ENCODE assay signal across 23 cellular contexts in genomic region chr2:152084076-152084475, GRCh38. TPM values are rescaled to one million over a fixed set of nuclear protein-coding genes. Genes with fewer than 3 reads are reported as not detected.
"Had no signal": no experiment of that assay in that cellular context is flagged by ENCODE, and none has a peak within 500 bp of the region (broad histone marks: within the 10 kb centered on the region; RNA-seq: fewer than 3 reads in every experiment).

No MANE protein-coding gene starts in this region.

- H3K36me3 ChIP-seq: breast epithelium, SJSA1 had no signal

- H3K27me3 ChIP-seq: breast epithelium, SJSA1 had no signal

- H3K4me1 ChIP-seq: breast epithelium, SJSA1 had no signal

- ATAC-seq: activated CD8-positive, alpha-beta memory T cell treated with anti-CD3 and anti-CD28 coated beads, Interleukin-2, amount 10 ng/mL, durations not matched to agents 7 days and 5 days; SK-N-SH treated with all-trans-retinoic acid at 6 μM for 48 hours had no signal

- H3K9me3 ChIP-seq: breast epithelium, SJSA1 had no signal

- H3K27ac ChIP-seq: breast epithelium, SJSA1 had no signal

- H3K4me3 ChIP-seq: breast epithelium, SJSA1 had no signal

- FAIRE-seq: RCC 7860 had no signal

- DNase-seq: activated B cell treated with CpG ODN at 0.5 μM for 24 hours; activated CD4-positive, alpha-beta T cell treated with anti-CD3 and anti-CD28 coated beads for 1 hour; activated CD4-positive, alpha-beta T cell treated with anti-CD3 and anti-CD28 coated beads, Interleukin-2, amount 10 ng/mL, durations not matched to agents 24 days and 14 days; activated CD4-positive, alpha-beta T cell treated with anti-CD3 and anti-CD28 coated beads, Interleukin-2, amount 50 U/mL, for 48 hours; activated CD8-positive, alpha-beta memory T cell treated with anti-CD3 and anti-CD28 coated beads, Interleukin-2, amount 10 ng/mL, durations not matched to agents 7 days and 5 days; activated effector memory CD4-positive, alpha-beta T cell treated with Interleukin-2 at 50 U/mL for 16 hours; activated naive CD4-positive, alpha-beta T cell; activated T-cell treated with anti-CD3 and anti-CD28 coated beads, Interleukin-2, amount 50 U/mL, for 24 hours; aorta; central memory CD4-positive, alpha-beta T cell; NCI-H1092 treated with DMSO at 0.1 percent for 48 hours; NCI-H1417 treated with DMSO at 0.1 percent for 48 hours; NCI-H1694; NCI-H2029; NCI-H2107; NCI-H510A treated with DMSO at 0.1 percent for 48 hours; NCI-H69; NK-92 treated with Interleukin-12 subunit alpha and Interleukin-12 subunit beta, amount 100 ng/mL, for 24 hours; SHP77 had no signal

RNA-seq across cellular contexts. Expression of gene CACNB4, which starts 14.8 kb away (rescaled TPM):
- total RNA-seq: SJSA1 had no signal
